ENCODE assay signal across 8 cellular contexts in genomic region chr3:4504340-4505261, GRCh38. TPM values are rescaled to one million over a fixed set of nuclear protein-coding genes. Genes with fewer than 3 reads are reported as not detected.
DNase-seq lines count a peak whose midpoint lies in the region; ATAC-seq, FAIRE-seq and TF ChIP-seq lines count a peak whose summit lies in the region.

No MANE protein-coding gene starts in this region.

- TF ChIP-seq CTCF in GM12865 (IDR thresholded peaks at IDR 0.05; ENCODE audit: insufficient read depth, low read depth, low read length, missing control alignments) (no peak), OCI-LY7 (conservative IDR thresholded peaks at IDR 0.05; ENCODE audit: low read length) (no peak), K562 (IDR thresholded peaks at IDR 0.05 in 2 of 3, conservative IDR thresholded peaks at IDR 0.05 in 1 of 3; ENCODE audit: insufficient read depth in 2 of 3, low read depth in 1 of 3, low read length in 3 of 3) (no peak), type B pancreatic cell (conservative IDR thresholded peaks at IDR 0.05) (no peak)

- peaks cover 83% of the 10 kb centered on the region for H3K4me1 ChIP-seq in OCI-LY7 (ENCODE audit: insufficient read depth, low read length, poor library complexity, severe bottlenecking)
- H3K4me1 ChIP-seq in K562 (replicated peaks in 1 of 2; ENCODE audit: control insufficient read depth in 2 of 2, insufficient read depth in 2 of 2, low read length in 2 of 2): peaks cover 15 to 55% of the 10 kb centered on the region in 2 experiments
- peaks cover 15 to 23% of the 10 kb centered on the region in 2 donors for H3K4me1 ChIP-seq in mucosa of rectum (ENCODE audit: control insufficient read depth in 2 of 2, insufficient read depth in 2 of 2, low read length in 2 of 2)

- H3K9me1 ChIP-seq in K562 (ENCODE audit: control insufficient read depth, insufficient read depth, low read length): no peaks in the 10 kb centered on the region

- BruUV-seq in OCI-LY7 (replicated peaks; lab: Mats Ljungman, UMichigan) (no TSS peak), K562 (replicated peaks; lab: Mats Ljungman, UMichigan) (no TSS peak)

- ATAC-seq in K562 (no peak), GM18520 (IDR thresholded peaks at IDR 0.05; ENCODE audit: unreplicated experiment) (no peak)

- H2AFZ ChIP-seq in OCI-LY7 (ENCODE audit: low read length) (peak overlapping the region; percentile 47; the same call in 1 of the 2 replicates), K562 (ENCODE audit: low read depth, low read length) (0 out of 2 replicates have a peak overlapping the region, but pooled peaks have one; percentile 13)

- H3K4me3 Mint-ChIP-seq in type B pancreatic cell: no peak overlapping the region

- peak; percentile 44 for DNase-seq in GM12865 (ENCODE audit: low read depth)
- peak; percentile 59 for DNase-seq in OCI-LY7 (ENCODE audit: low spot score)
- DNase-seq in K562 (ENCODE audit: extremely low read depth in 1 of 4, low spot score in 3 of 4): no peak
- no peak for DNase-seq in type B pancreatic cell (ENCODE audit: extremely low spot score, unreplicated experiment)
- no peak for DNase-seq in NCI-H2196 treated with DMSO at 0.1 percent for 48 hours (lab: John Stamatoyannopoulos, UW; ENCODE audit: unreplicated experiment)
- no peak for DNase-seq in NCI-H2029 (lab: John Stamatoyannopoulos, UW)

- peaks cover 35% of the 10 kb centered on the region for H3K36me3 ChIP-seq in OCI-LY7 (ENCODE audit: insufficient read depth, low read length)
- peaks cover 8% of the 10 kb centered on the region; the same call in 2 of the 3 replicates for H3K36me3 ChIP-seq in K562 (ENCODE audit: control insufficient read depth, insufficient read depth, low read length)
- peaks cover 4% of the 10 kb centered on the region in 2 donors for H3K36me3 ChIP-seq in mucosa of rectum (ENCODE audit: control insufficient read depth in 2 of 2, insufficient read depth in 2 of 2, low read length in 2 of 2)

- H3K36me3 Mint-ChIP-seq in type B pancreatic cell: peaks cover 18% of the 10 kb centered on the region

- TF ChIP-seq RAD21 in K562 (CRISPR knock-in tag; conservative IDR thresholded peaks at IDR 0.05 in 1 of 2, IDR thresholded peaks at IDR 0.05 in 1 of 2): 0 out of 4 replicates have a peak, but pooled peaks of 1 of the 2 experiments have one; percentile 11

- TF ChIP-seq EP300 in K562 (IDR thresholded peaks at IDR 0.05; ENCODE audit: low read length): no peak

- no peaks in the 10 kb centered on the region for H3K27me3 Mint-ChIP-seq in type B pancreatic cell

- H3K9ac ChIP-seq in K562 (ENCODE audit: insufficient read depth in 1 of 2, low read depth in 2 of 2, low read length in 2 of 2): no peak overlapping the region
- peak overlapping the region; percentile 54 to 64 for H3K9ac ChIP-seq in mucosa of rectum (ENCODE audit: low read depth in 1 of 2, low read length in 2 of 2)

- CTCF ChIA-PET in OCI-LY7 (lab: Charles Lee; ENCODE audit: unreplicated experiment): interaction anchor here (1.0 to 1.9 kb wide), 2 partner anchors 9 to 11 kb away, joined by 3 to 10 read pairs; partner anchors contain the start of gene ITPR1
- CTCF ChIA-PET in K562 (lab: Yijun Ruan, JAX; ENCODE audit: low intra/inter-chr PET ratio): no interaction called here

- TF ChIP-seq POLR2A in K562 (conservative IDR thresholded peaks at IDR 0.05): no peak

- no peaks in the 10 kb centered on the region for H3K9me3 Mint-ChIP-seq in type B pancreatic cell

- no peaks in the 10 kb centered on the region for H3K9me3 ChIP-seq in OCI-LY7 (ENCODE audit: low read length)
- no peaks in the 10 kb centered on the region for H3K9me3 ChIP-seq in K562 (replicated peaks; ENCODE audit: control insufficient read depth, insufficient read depth, low read depth, low read length)
- H3K9me3 ChIP-seq in mucosa of rectum (ENCODE audit: control insufficient read depth in 2 of 2, low read length in 2 of 2): no peaks in the 10 kb centered on the region

- H3K4me2 ChIP-seq in OCI-LY7 (ENCODE audit: low read length): peak overlapping the region; percentile 82
- H3K4me2 ChIP-seq in K562 (ENCODE audit: insufficient read depth, low read length): no peak overlapping the region; the same call in 1 of the 2 replicates

- in situ Hi-C loops in K562 (cut with MboI): no loop called here

- FAIRE-seq in K562 (lab: Jason Lieb, UNC): no peak

- peaks cover 56% of the 10 kb centered on the region for H3K4me1 Mint-ChIP-seq in type B pancreatic cell (ENCODE audit: unreplicated experiment)

- WGBS in K562 (ENCODE audit: insufficient coverage, low coverage, missing lambda C conversion rate): 50% methylated on average over 14 of the region's 14 CpGs

- POLR2A ChIA-PET in OCI-LY7 (lab: Charles Lee) (interaction anchor here (0.6 to 11.0 kb wide), 14 partner anchors 10 to 689 kb away, joined by 3 to 206 read pairs (median 3); partner anchors contain the start of gene ITPR1), K562 (lab: Yijun Ruan, JAX) (interaction anchor here (0.9 to 10.9 kb wide), 7 partner anchors 10 to 79 kb away, joined by 3 to 220 read pairs (median 5); partner anchors contain the start of gene ITPR1)

- H3K27ac Mint-ChIP-seq in type B pancreatic cell: no peak overlapping the region

- H3K79me2 ChIP-seq in OCI-LY7 (ENCODE audit: insufficient read depth, low read depth, low read length) (peaks cover 62% of the 10 kb centered on the region; the same call in 1 of the 2 replicates), K562 (ENCODE audit: control insufficient read depth, insufficient read depth, low read length) (peaks cover 11% of the 10 kb centered on the region; the same call in 1 of the 3 replicates)

- H3K4me3 ChIP-seq in GM12865 (ENCODE audit: low read depth, low read length) (peak overlapping the region; percentile 54), OCI-LY7 (ENCODE audit: low read depth, low read length, poor library complexity, severe bottlenecking) (peak overlapping the region; percentile 64), K562 (no peak overlapping the region), mucosa of rectum (ENCODE audit: low read length in 2 of 2) (peak overlapping the region; percentile 53 to 67)

- H3K27me3 ChIP-seq in K562 (ENCODE audit: control insufficient read depth in 2 of 2, insufficient read depth in 2 of 2, low read length in 2 of 2) (no peaks in the 10 kb centered on the region), mucosa of rectum (ENCODE audit: control insufficient read depth in 2 of 2, insufficient read depth in 2 of 2, low read length in 2 of 2) (no peaks in the 10 kb centered on the region)

- H3K27ac ChIP-seq in OCI-LY7 (ENCODE audit: low read depth, low read length, poor library complexity, severe bottlenecking) (peak overlapping the region; percentile 98), K562 (ENCODE audit: extremely low read depth, low read depth, low read length) (no peak overlapping the region), mucosa of rectum (ENCODE audit: low read depth in 2 of 2, low read length in 2 of 2) (peak overlapping the region; percentile 68 to 74)

- intact Hi-C loops in OCI-LY7 (cut with micrococcal nuclease; ENCODE audit: unreplicated experiment) (no loop called here), K562 (cut with micrococcal nuclease) (no loop called here)

- H4K20me1 ChIP-seq in OCI-LY7 (ENCODE audit: insufficient read depth, low read length) (no peaks in the 10 kb centered on the region), K562 (replicated peaks; ENCODE audit: control insufficient read depth, insufficient read depth, low read length) (no peaks in the 10 kb centered on the region; the same call in 1 of the 2 replicates)

- no peaks in the 10 kb centered on the region for H3K9me2 ChIP-seq in OCI-LY7 (ENCODE audit: insufficient read depth, low read length)

RNA-seq across cellular contexts. Expression of gene ITPR1, which starts 11.5 kb away (rescaled TPM):
- total RNA-seq in OCI-LY7 (2014; rRNA removed; shearing (Covaris generic)): 84.4 and 87.4 TPM in 2 replicates
- total RNA-seq in OCI-LY7 (2022) (104 and 133 TPM in 2 replicates), K562 (2014; rRNA removed) (22.4 and 22.9 TPM in 2 replicates), K562 (2014; rRNA removed; fragmentation: Illumina TruSeq; extraction: Trizol) (40.0 and 43.3 TPM in 2 replicates), K562 (2015; rRNA removed; fragmentation: Illumina TruSeq; extraction: Trizol) (31.1 and 32.3 TPM in 2 replicates), K562 (2021) (32.0 and 35.2 TPM in 2 replicates), type B pancreatic cell (ENCODE audit: low replicate concordance) (22.0 and 45.9 TPM in 2 replicates)
- total RNA-seq in K562 (2011; cell fraction: chromatin; rRNA removed; ENCODE audit: low replicate concordance): 159 and 255 TPM in 2 replicates
- 75.7 and 94.0 TPM in 2 replicates for total RNA-seq in K562 (2011; cell fraction: nucleolus; rRNA removed)
- 134 and 202 TPM in 2 replicates for total RNA-seq in K562 (2011; cell fraction: nucleoplasm; rRNA removed)
- polyA plus RNA-seq in K562 (2011; rRNA removed) (20.6 and 27.4 TPM in 2 replicates), K562 (2014; fragmentation: Illumina TruSeq; extraction: Trizol) (23.7 and 24.8 TPM in 2 replicates), K562 (2014; fragmentation: Nextera tagmentation; extraction: Ambion mirVana) (10 to 100 TPM; 26.2 to 33.9 TPM), K562 (2014; rRNA removed) (17.7 and 23.5 TPM in 2 replicates)
- 5.8 and 10.0 TPM in 2 replicates for polyA plus RNA-seq in K562 (2011; cell fraction: cytosol; rRNA removed)
- 33.1 and 38.3 TPM in 2 replicates for polyA plus RNA-seq in K562 (2011; cell fraction: nucleus; rRNA removed)
- 25.5 and 30.9 TPM in 2 replicates for polyA plus RNA-seq in K562 (2012)
- 91.6 and 111 TPM in 2 replicates for polyA minus RNA-seq in K562 (2011; rRNA and poly(A)+ RNA removed)
- polyA minus RNA-seq in K562 (2011; cell fraction: cytosol; rRNA and poly(A)+ RNA removed): 22.8 and 25.6 TPM in 2 replicates
- 77.7 and 104 TPM in 2 replicates for polyA minus RNA-seq in K562 (2011; cell fraction: nucleus; rRNA and poly(A)+ RNA removed)

RNA-seq across cellular contexts. Expression of gene SUMF1, which starts 37.5 kb away (rescaled TPM):
- total RNA-seq in OCI-LY7 (2014; rRNA removed; shearing (Covaris generic)): 11.9 and 12.8 TPM in 2 replicates
- total RNA-seq in OCI-LY7 (2022) (6.9 and 9.1 TPM in 2 replicates), K562 (2014; rRNA removed) (6.6 and 8.1 TPM in 2 replicates), K562 (2014; rRNA removed; fragmentation: Illumina TruSeq; extraction: Trizol) (4.2 and 4.6 TPM in 2 replicates), K562 (2015; rRNA removed; fragmentation: Illumina TruSeq; extraction: Trizol) (4.1 and 4.6 TPM in 2 replicates), K562 (2021) (5.6 and 6.0 TPM in 2 replicates), type B pancreatic cell (ENCODE audit: low replicate concordance) (27.9 and 49.6 TPM in 2 replicates)
- total RNA-seq in K562 (2011; cell fraction: chromatin; rRNA removed; ENCODE audit: low replicate concordance): 20.5 and 21.4 TPM in 2 replicates
- total RNA-seq in K562 (2011; cell fraction: nucleolus; rRNA removed): 18.0 and 18.2 TPM in 2 replicates
- 15.5 and 18.3 TPM in 2 replicates for total RNA-seq in K562 (2011; cell fraction: nucleoplasm; rRNA removed)
- polyA plus RNA-seq in K562 (2011; rRNA removed) (3.8 and 6.4 TPM in 2 replicates), K562 (2014; fragmentation: Illumina TruSeq; extraction: Trizol) (2.9 and 3.7 TPM in 2 replicates), K562 (2014; fragmentation: Nextera tagmentation; extraction: Ambion mirVana) (1 to 10 TPM; 1.3 to 1.4 TPM), K562 (2014; rRNA removed) (5.2 and 7.4 TPM in 2 replicates)
- polyA plus RNA-seq in K562 (2011; cell fraction: cytosol; rRNA removed): 5.6 and 16.4 TPM in 2 replicates
- polyA plus RNA-seq in K562 (2011; cell fraction: nucleus; rRNA removed): 4.5 and 5.7 TPM in 2 replicates
- polyA plus RNA-seq in K562 (2012): 3.5 and 4.1 TPM in 2 replicates
- 10.9 and 15.6 TPM in 2 replicates for polyA minus RNA-seq in K562 (2011; rRNA and poly(A)+ RNA removed)
- 4.8 and 5.0 TPM in 2 replicates for polyA minus RNA-seq in K562 (2011; cell fraction: cytosol; rRNA and poly(A)+ RNA removed)
- 22.3 and 23.8 TPM in 2 replicates for polyA minus RNA-seq in K562 (2011; cell fraction: nucleus; rRNA and poly(A)+ RNA removed)

Comparison
In these comparisons a context has a peak if more than half of its experiments do, and no peak if none do; other contexts are left out.
1. DNase-seq: peak in GM12865 (single experiment) and OCI-LY7 (single experiment); none in K562 (0 of 4), type B pancreatic cell (single experiment), NCI-H2196 treated with DMSO at 0.1 percent for 48 hours (single experiment) and NCI-H2029 (single experiment).
2. H3K9ac ChIP-seq: peak in mucosa of rectum (2 of 2); none in K562 (0 of 2).